12 cellular contexts compared by ENCODE assay signal in genomic region chr3:127751163-127751621, GRCh38.
DNase-seq lines count a peak whose midpoint lies in the region; ATAC-seq, FAIRE-seq and TF ChIP-seq lines count a peak whose summit lies in the region.
"Had no signal": no experiment of that assay in that cellular context is flagged by ENCODE, and none has a peak within 500 bp of the region (broad histone marks: within the 10 kb centered on the region; RNA-seq: fewer than 3 reads in every experiment).

No MANE protein-coding gene starts in this region.

- peak overlapping the region; percentile 46; the same call in 1 of the 2 replicates for H2BK12ac ChIP-seq in H1 (ENCODE audit: low read depth, low read length)

- H3K14ac ChIP-seq in H1 (ENCODE audit: insufficient read length) = no peak overlapping the region

- intact Hi-C loops in activated CD4-positive, alpha-beta T cell treated with anti-CD3 and anti-CD28 coated beads, Interleukin-2, amount 10 ng/mL, durations not matched to agents 24 days and 14 days (cut with micrococcal nuclease) = loop anchor here (10.0 kb wide), 1 partner anchor 54 kb away; no protein-coding TSS in a partner anchor

- no peaks in the 10 kb centered on the region for H3K27me3 ChIP-seq in H1 (replicated peaks in 1 of 4; ENCODE audit: control insufficient read depth in 3 of 4, extremely low read depth in 1 of 4, insufficient read depth in 3 of 4, low read length in 3 of 4)
- H3K27me3 ChIP-seq: vagina had no signal

- H3K4me3 ChIP-seq in H1 (ENCODE audit: extremely low read depth in 1 of 4, insufficient read depth in 2 of 4, low read depth in 3 of 4, low read length in 4 of 4) = no peak overlapping the region
- H3K4me3 ChIP-seq: vagina had no signal

- no peak for ATAC-seq in stimulated activated effector memory CD8-positive, alpha-beta T cell treated with anti-CD3 and anti-CD28 coated beads, Interleukin-12 subunit alpha, Interleukin-12 subunit beta, amount 100 ng/mL, for 72 hours
- no peak for ATAC-seq in GM21619 (IDR thresholded peaks at IDR 0.05; ENCODE audit: unreplicated experiment)
- no peak for ATAC-seq in HG03139 (IDR thresholded peaks at IDR 0.05; ENCODE audit: unreplicated experiment)
- ATAC-seq: T-cell had no signal

- H4K20me1 ChIP-seq in H1 (replicated peaks in 1 of 2; ENCODE audit: control insufficient read depth in 1 of 2, insufficient read depth in 2 of 2, low read length in 2 of 2) = no peaks in the 10 kb centered on the region

- 84% methylated on average over 8 of the region's 8 CpGs; no CpG with 5 or more reads in 1 of the 2 experiments for WGBS in H1 (ENCODE audit: extremely low coverage in 1 of 2, insufficient coverage in 1 of 2, insufficient read length in 1 of 2, insufficient replicate concordance in 2 of 2, low coverage in 1 of 2, low lambda C conversion rate in 2 of 2, missing lambda C conversion rate in 1 of 2), 2 experiments

- no peak overlapping the region for H3K56ac ChIP-seq in H1 (replicated peaks; ENCODE audit: insufficient read length, low read depth, low read length)

- no peaks in the 10 kb centered on the region for H3K36me3 Mint-ChIP-seq in activated CD4-positive, alpha-beta T cell treated with anti-CD3 and anti-CD28 coated beads, Interleukin-2, amount 10 ng/mL, durations not matched to agents 24 days and 14 days (ENCODE audit: low read depth)
- H3K36me3 Mint-ChIP-seq in stimulated activated effector memory CD8-positive, alpha-beta T cell treated with anti-CD3 and anti-CD28 coated beads, Interleukin-12 subunit alpha, Interleukin-12 subunit beta, amount 100 ng/mL, for 72 hours = peaks cover 6% of the 10 kb centered on the region
- H3K36me3 Mint-ChIP-seq: T-cell had no signal

- H3K79me1 ChIP-seq in H1 (ENCODE audit: low read depth, low read length) = no peaks in the 10 kb centered on the region

- FAIRE-seq in H1 (lab: Jason Lieb, UNC) = no peak

- no peaks in the 10 kb centered on the region for H3K4me1 ChIP-seq in H1 (replicated peaks in 1 of 4; ENCODE audit: control insufficient read depth in 3 of 4, insufficient read depth in 4 of 4, low read length in 3 of 4)

- H3K79me2 ChIP-seq in H1 (ENCODE audit: control insufficient read depth in 1 of 2, insufficient read depth in 2 of 2, low read length in 2 of 2) = no peaks in the 10 kb centered on the region

- no peak for TF ChIP-seq RAD21 in H1 (IDR thresholded peaks at IDR 0.05 in 1 of 2, conservative IDR thresholded peaks at IDR 0.05 in 1 of 2; ENCODE audit: low read depth in 2 of 2, low read length in 2 of 2)

- H3K27me3 Mint-ChIP-seq in activated CD4-positive, alpha-beta T cell treated with anti-CD3 and anti-CD28 coated beads, Interleukin-2, amount 10 ng/mL, durations not matched to agents 24 days and 14 days = peaks cover 16% of the 10 kb centered on the region

- no peaks in the 10 kb centered on the region for H3K9me3 ChIP-seq in H1 (ENCODE audit: insufficient read depth in 2 of 2, low read depth in 1 of 2, low read length in 1 of 2)
- H3K9me3 ChIP-seq: vagina had no signal

- CTCF ChIA-PET in H1 (lab: Charles Lee; ENCODE audit: partially characterized antibody) = interaction anchor here (0.8 to 5.8 kb wide), 11 partner anchors 9 to 110 kb away, joined by 3 to 35 read pairs (median 6); no protein-coding TSS in a partner anchor

- H2AK5ac ChIP-seq in H1 (ENCODE audit: low read depth, low read length) = no peak overlapping the region

- no peak overlapping the region for H3K4ac ChIP-seq in H1 (replicated peaks; ENCODE audit: insufficient read length, low read depth, low read length)

- H3K18ac ChIP-seq in H1 (ENCODE audit: extremely low read depth, low read length) = no peak overlapping the region

- no peak overlapping the region for H2BK5ac ChIP-seq in H1 (ENCODE audit: low read depth, low read length)

- peaks cover 36% of the 10 kb centered on the region for H3K4me1 Mint-ChIP-seq in activated CD4-positive, alpha-beta T cell treated with anti-CD3 and anti-CD28 coated beads, Interleukin-2, amount 10 ng/mL, durations not matched to agents 24 days and 14 days
- H3K4me1 Mint-ChIP-seq in stimulated activated effector memory CD8-positive, alpha-beta T cell treated with anti-CD3 and anti-CD28 coated beads, Interleukin-12 subunit alpha, Interleukin-12 subunit beta, amount 100 ng/mL, for 72 hours = peaks cover 39% of the 10 kb centered on the region

- peak overlapping the region; percentile 16 for H3K27ac Mint-ChIP-seq in activated CD4-positive, alpha-beta T cell treated with anti-CD3 and anti-CD28 coated beads, Interleukin-2, amount 10 ng/mL, durations not matched to agents 24 days and 14 days
- H3K27ac Mint-ChIP-seq in stimulated activated effector memory CD8-positive, alpha-beta T cell treated with anti-CD3 and anti-CD28 coated beads, Interleukin-12 subunit alpha, Interleukin-12 subunit beta, amount 100 ng/mL, for 72 hours = peak overlapping the region; percentile 5
- H3K27ac Mint-ChIP-seq: T-cell had no signal

- no peak overlapping the region for H2AFZ ChIP-seq in H1 (ENCODE audit: low read length)

- H2BK20ac ChIP-seq in H1 (ENCODE audit: low read length) = no peak overlapping the region

- 0 out of 2 replicates have a peak overlapping the region, but pooled peaks have one; percentile 47 for H2BK15ac ChIP-seq in H1 (ENCODE audit: low read length)

- no peak overlapping the region for H4K5ac ChIP-seq in H1 (ENCODE audit: insufficient read length, low read depth, low read length)

- H3K9me3 Mint-ChIP-seq in activated CD4-positive, alpha-beta T cell treated with anti-CD3 and anti-CD28 coated beads, Interleukin-2, amount 10 ng/mL, durations not matched to agents 24 days and 14 days = no peaks in the 10 kb centered on the region
- no peaks in the 10 kb centered on the region for H3K9me3 Mint-ChIP-seq in stimulated activated effector memory CD8-positive, alpha-beta T cell treated with anti-CD3 and anti-CD28 coated beads, Interleukin-12 subunit alpha, Interleukin-12 subunit beta, amount 100 ng/mL, for 72 hours
- H3K9me3 Mint-ChIP-seq: T-cell had no signal

- TF ChIP-seq CTCF in H1 (IDR thresholded peaks at IDR 0.05; ENCODE audit: control extremely low read depth in 1 of 3, insufficient read depth in 1 of 3, low read depth in 1 of 3, low read length in 3 of 3) = no peak

- no peak overlapping the region for H3K9ac ChIP-seq in H1 (replicated peaks in 1 of 4; ENCODE audit: extremely low read depth in 1 of 4, low read depth in 3 of 4, low read length in 3 of 4)

- H2BK120ac ChIP-seq in H1 (replicated peaks; ENCODE audit: low read depth, low read length) = no peak overlapping the region

- H4K91ac ChIP-seq in H1 (replicated peaks; ENCODE audit: insufficient read length, low read length) = no peak overlapping the region

- no peak overlapping the region for H4K8ac ChIP-seq in H1 (ENCODE audit: extremely low read depth, insufficient read depth, low read length)

- H3K4me2 ChIP-seq in H1 (ENCODE audit: insufficient read depth in 1 of 2, low read depth in 2 of 2, low read length in 2 of 2) = no peak overlapping the region

- H3K4me3 Mint-ChIP-seq in activated CD4-positive, alpha-beta T cell treated with anti-CD3 and anti-CD28 coated beads, Interleukin-2, amount 10 ng/mL, durations not matched to agents 24 days and 14 days = no peak overlapping the region
- H3K4me3 Mint-ChIP-seq in stimulated activated effector memory CD8-positive, alpha-beta T cell treated with anti-CD3 and anti-CD28 coated beads, Interleukin-12 subunit alpha, Interleukin-12 subunit beta, amount 100 ng/mL, for 72 hours = peak overlapping the region; percentile 20
- H3K4me3 Mint-ChIP-seq: T-cell had no signal

- no peaks in the 10 kb centered on the region for H3K23me2 ChIP-seq in H1 (ENCODE audit: low read depth, low read length)

- POLR2A ChIA-PET in H1 (lab: Charles Lee; ENCODE audit: partially characterized antibody) = no interaction called here

- no peak for TF ChIP-seq POLR2A in H1 (IDR thresholded peaks at IDR 0.05; ENCODE audit: control extremely low read depth in 1 of 2, low read depth in 2 of 2, low read length in 2 of 2)

- H3K27ac ChIP-seq in H1 (ENCODE audit: low read depth, low read length) = no peak overlapping the region
- H3K27ac ChIP-seq: vagina had no signal

- H3K23ac ChIP-seq in H1 (ENCODE audit: insufficient read length) = no peak overlapping the region

- no peaks in the 10 kb centered on the region for H3K36me3 ChIP-seq in H1 (ENCODE audit: control insufficient read depth in 2 of 4, insufficient read depth in 4 of 4, low read length in 3 of 4)
- H3K36me3 ChIP-seq: vagina had no signal

- DNase-seq in activated CD4-positive, alpha-beta T cell treated with anti-CD3 and anti-CD28 coated beads, Interleukin-2, amount 10 ng/mL, durations not matched to agents 24 days and 14 days = no peak
- no peak for DNase-seq in activated CD4-positive, alpha-beta T cell treated with anti-CD3 and anti-CD28 coated beads for 1 hour
- DNase-seq in M059J (ENCODE audit: low read depth) = peak; percentile 39
- DNase-seq in H1 (ENCODE audit: low read depth in 1 of 2, low spot score in 2 of 2) = no peak
- DNase-seq in stimulated activated effector memory CD8-positive, alpha-beta T cell treated with anti-CD3 and anti-CD28 coated beads, Interleukin-12 subunit alpha, Interleukin-12 subunit beta, amount 100 ng/mL, for 72 hours (ENCODE audit: low spot score in 2 of 2) = no peak
- DNase-seq in amniotic stem cell (lab: John Stamatoyannopoulos, UW) = no peak
- DNase-seq: activated naive CD4-positive, alpha-beta T cell; NCI-H1105; T-cell had no signal

- TF ChIP-seq EP300 in H1 (IDR thresholded peaks at IDR 0.05; ENCODE audit: borderline replicate concordance in 1 of 2, low read depth in 2 of 2, low read length in 2 of 2) = no peak

TF ChIP-seq in H1, 55 proteins besides CTCF, POLR2A, EP300 and RAD21 (continues in another document):
- TF ChIP-seq SIN3A (conservative IDR thresholded peaks at IDR 0.05 in 1 of 2, IDR thresholded peaks at IDR 0.05 in 1 of 2; ENCODE audit: low read depth in 1 of 2, low read length in 2 of 2) = no peak
- TF ChIP-seq YY1 (IDR thresholded peaks at IDR 0.05; ENCODE audit: low read depth, low read length) = no peak
- no peak for TF ChIP-seq RFX5 (IDR thresholded peaks at IDR 0.05; ENCODE audit: borderline replicate concordance, low read depth, low read length)
- no peak for TF ChIP-seq BACH1 (IDR thresholded peaks at IDR 0.05; ENCODE audit: low read length)
- no peak for TF ChIP-seq CHD1 (IDR thresholded peaks at IDR 0.05; ENCODE audit: low read depth, low read length)
- TF ChIP-seq, protein P1, sequence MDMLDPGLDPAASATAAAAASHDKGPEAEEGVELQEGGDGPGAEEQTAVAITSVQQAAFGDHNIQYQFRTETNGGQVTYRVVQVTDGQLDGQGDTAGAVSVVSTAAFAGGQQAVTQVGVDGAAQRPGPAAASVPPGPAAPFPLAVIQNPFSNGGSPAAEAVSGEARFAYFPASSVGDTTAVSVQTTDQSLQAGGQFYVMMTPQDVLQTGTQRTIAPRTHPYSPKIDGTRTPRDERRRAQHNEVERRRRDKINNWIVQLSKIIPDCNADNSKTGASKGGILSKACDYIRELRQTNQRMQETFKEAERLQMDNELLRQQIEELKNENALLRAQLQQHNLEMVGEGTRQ (IDR thresholded peaks at IDR 0.05; ENCODE audit: low read length) = no peak
- TF ChIP-seq RNF2 (IDR thresholded peaks at IDR 0.05; ENCODE audit: borderline replicate concordance, low read depth, low read length, missing control alignments, poor library complexity, severe bottlenecking) = no peak
- TF ChIP-seq CREB1 (IDR thresholded peaks at IDR 0.05) = no peak
